Comparison of ENCODE assay signal across 1 cellular context in genomic region chr12:98037401-98038140, GRCh38.
TF ChIP-seq lines count a peak whose summit lies in the region.

No MANE protein-coding gene starts in this region.

TF ChIP-seq in HEK293, 187 proteins besides CTCF, POLR2A, EP300 and RAD21 (continued from another document):
- TF ChIP-seq, protein P1, sequence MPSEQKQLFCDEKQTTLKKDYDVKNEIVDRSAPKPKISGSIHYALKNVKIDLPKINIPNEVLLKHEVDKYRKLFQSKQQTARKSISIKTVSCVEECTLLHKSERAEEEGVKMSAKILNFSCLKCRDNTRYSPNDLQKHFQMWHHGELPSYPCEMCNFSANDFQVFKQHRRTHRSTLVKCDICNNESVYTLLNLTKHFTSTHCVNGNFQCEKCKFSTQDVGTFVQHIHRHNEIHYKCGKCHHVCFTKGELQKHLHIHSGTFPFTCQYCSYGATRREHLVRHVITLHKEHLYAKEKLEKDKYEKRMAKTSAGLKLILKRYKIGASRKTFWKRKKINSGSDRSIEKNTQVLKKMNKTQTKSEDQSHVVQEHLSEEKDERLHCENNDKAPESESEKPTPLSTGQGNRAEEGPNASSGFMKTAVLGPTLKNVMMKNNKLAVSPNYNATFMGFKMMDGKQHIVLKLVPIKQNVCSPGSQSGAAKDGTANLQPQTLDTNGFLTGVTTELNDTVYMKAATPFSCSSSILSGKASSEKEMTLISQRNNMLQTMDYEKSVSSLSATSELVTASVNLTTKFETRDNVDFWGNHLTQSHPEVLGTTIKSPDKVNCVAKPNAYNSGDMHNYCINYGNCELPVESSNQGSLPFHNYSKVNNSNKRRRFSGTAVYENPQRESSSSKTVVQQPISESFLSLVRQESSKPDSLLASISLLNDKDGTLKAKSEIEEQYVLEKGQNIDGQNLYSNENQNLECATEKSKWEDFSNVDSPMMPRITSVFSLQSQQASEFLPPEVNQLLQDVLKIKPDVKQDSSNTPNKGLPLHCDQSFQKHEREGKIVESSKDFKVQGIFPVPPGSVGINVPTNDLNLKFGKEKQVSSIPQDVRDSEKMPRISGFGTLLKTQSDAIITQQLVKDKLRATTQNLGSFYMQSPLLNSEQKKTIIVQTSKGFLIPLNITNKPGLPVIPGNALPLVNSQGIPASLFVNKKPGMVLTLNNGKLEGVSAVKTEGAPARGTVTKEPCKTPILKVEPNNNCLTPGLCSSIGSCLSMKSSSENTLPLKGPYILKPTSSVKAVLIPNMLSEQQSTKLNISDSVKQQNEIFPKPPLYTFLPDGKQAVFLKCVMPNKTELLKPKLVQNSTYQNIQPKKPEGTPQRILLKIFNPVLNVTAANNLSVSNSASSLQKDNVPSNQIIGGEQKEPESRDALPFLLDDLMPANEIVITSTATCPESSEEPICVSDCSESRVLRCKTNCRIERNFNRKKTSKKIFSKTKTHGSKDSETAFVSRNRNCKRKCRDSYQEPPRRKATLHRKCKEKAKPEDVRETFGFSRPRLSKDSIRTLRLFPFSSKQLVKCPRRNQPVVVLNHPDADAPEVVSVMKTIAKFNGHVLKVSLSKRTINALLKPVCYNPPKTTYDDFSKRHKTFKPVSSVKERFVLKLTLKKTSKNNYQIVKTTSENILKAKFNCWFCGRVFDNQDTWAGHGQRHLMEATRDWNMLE (tag by site-specific recombination; conservative IDR thresholded peaks at IDR 0.05; ENCODE audit: low read depth): no peak
